In genomic region chr20:20148774-20149173, GRCh38 we compare ENCODE assay signal across 32 cellular contexts.
"Had no signal": no experiment of that assay in that cellular context is flagged by ENCODE, and none has a peak within 500 bp of the region (broad histone marks: within the 10 kb centered on the region; RNA-seq: fewer than 3 reads in every experiment).

No MANE protein-coding gene starts in this region.

- H3K27ac ChIP-seq: adrenal gland, body of pancreas, brain microvascular endothelial cell, breast epithelium, VCaP had no signal

- ATAC-seq: activated CD8-positive, alpha-beta T cell treated with anti-CD3 and anti-CD28 coated beads for 36 hours; activated naive CD4-positive, alpha-beta T cell treated with anti-CD3 and anti-CD28 coated beads, Interleukin-2, amount 50 U/mL, for 72 hours; activated T-cell treated with anti-CD3 and anti-CD28 coated beads, Interleukin-2, amount 50 U/mL, for 4 hours; activated T-cell treated with anti-CD3 and anti-CD28 coated beads, Interleukin-2, amount 50 U/mL, for 72 hours; activated T-helper 17 cell treated with anti-CD3 and anti-CD28 coated beads, Interleukin-2, amount 50 U/mL, for 72 hours; body of pancreas had no signal

- H3K4me3 ChIP-seq: adrenal gland, body of pancreas, breast epithelium had no signal

- H3K27me3 ChIP-seq: adrenal gland, body of pancreas, brain microvascular endothelial cell, breast epithelium had no signal

- H3K9me3 ChIP-seq: adrenal gland, body of pancreas had no signal

- DNase-seq: activated B cell treated with CpG ODN at 0.5 μM for 24 hours; activated CD4-positive, alpha-beta memory T cell treated with anti-CD3 and anti-CD28 coated beads for 36 hours; activated CD4-positive, alpha-beta T cell treated with anti-CD3 and anti-CD28 coated beads for 4 hours; activated CD4-positive, alpha-beta T cell treated with anti-CD3 and anti-CD28 coated beads, Interleukin-2, amount 10 ng/mL, durations not matched to agents 24 days and 14 days; activated CD4-positive, alpha-beta T cell treated with anti-CD3 and anti-CD28 coated beads, Interleukin-2, amount 50 U/mL, for 1 hour; activated CD4-positive, alpha-beta T cell treated with anti-CD3 and anti-CD28 coated beads, Interleukin-2, amount 50 U/mL, for 4 hours; activated CD4-positive, CD25-positive, alpha-beta regulatory T cell treated with anti-CD3 and anti-CD28 coated beads, Interleukin-2, amount 50 U/mL, for 72 hours; activated CD8-positive, alpha-beta memory T cell treated with anti-CD3 and anti-CD28 coated beads, Interleukin-2, amount 50 U/mL, for 4 hours; activated CD8-positive, alpha-beta T cell treated with anti-CD3 and anti-CD28 coated beads for 36 hours; activated effector memory CD4-positive, alpha-beta T cell treated with anti-CD3 and anti-CD28 coated beads, Interleukin-2, amount 50 U/mL, for 16 hours; activated gamma-delta T cell treated with Interleukin-2 at 50 U/mL for 16 hours; activated naive CD4-positive, alpha-beta T cell; activated naive CD4-positive, alpha-beta T cell treated with anti-CD3 and anti-CD28 coated beads for 36 hours; activated naive CD4-positive, alpha-beta T cell treated with anti-CD3 and anti-CD28 coated beads, Interleukin-2, amount 50 U/mL, for 16 hours; activated naive CD8-positive, alpha-beta T cell treated with anti-CD3 and anti-CD28 coated beads for 36 hours; activated T-cell treated with anti-CD3 and anti-CD28 coated beads for 4 hours; activated T-cell treated with anti-CD3 and anti-CD28 coated beads, Interleukin-2, amount 50 U/mL, for 1 hour; activated T-cell treated with anti-CD3 and anti-CD28 coated beads, Interleukin-2, amount 50 U/mL, for 4 hours; activated T-cell treated with anti-CD3 and anti-CD28 coated beads, Interleukin-2, amount 50 U/mL, for 72 hours; adrenal gland; amniotic stem cell; aorta; body of pancreas; brain microvascular endothelial cell; central memory CD4-positive, alpha-beta T cell; T-helper 1 cell; T-helper 2 cell; T-helper 9 cell had no signal

- H3K36me3 ChIP-seq: adrenal gland, brain microvascular endothelial cell, breast epithelium had no signal

- H3K4me1 ChIP-seq: adrenal gland, body of pancreas, breast epithelium had no signal
